ENCODE assay signal across 8 cellular contexts in the genomic region with DNA sequence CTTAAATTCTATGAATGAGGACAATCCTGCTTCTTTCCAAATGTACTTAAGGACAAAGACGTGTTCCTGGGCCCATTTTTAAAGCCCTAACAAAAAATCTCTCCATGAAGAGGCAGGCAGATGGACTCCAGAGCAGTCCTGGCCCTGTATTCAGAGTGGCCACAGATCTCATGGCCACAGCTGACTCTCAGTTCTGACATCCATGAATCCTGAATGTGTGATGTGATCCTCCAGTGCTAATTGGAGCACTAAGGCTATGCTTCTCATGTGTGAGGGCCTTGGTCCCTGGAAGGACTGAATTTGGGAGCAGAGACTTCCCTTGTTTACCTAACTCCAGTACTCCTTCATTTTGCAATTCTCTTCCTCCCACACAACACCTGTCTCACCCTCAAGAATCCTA.
"Had no signal": no experiment of that assay in that cellular context is flagged by ENCODE, and none has a peak within 500 bp of the region (broad histone marks: within the 10 kb centered on the region; RNA-seq: fewer than 3 reads in every experiment).

No MANE protein-coding gene starts in this region.

- ATAC-seq: GM12878 had no signal

- FAIRE-seq: G401.6, GM12878, GM12891, GM12892, GM18507, GM19239 had no signal

- DNase-seq: GDM1, GF-D8 had no signal

- H3K4me3 ChIP-seq: GM12878 had no signal
